ENCODE assay signal across 8 cellular contexts in the genomic region with DNA sequence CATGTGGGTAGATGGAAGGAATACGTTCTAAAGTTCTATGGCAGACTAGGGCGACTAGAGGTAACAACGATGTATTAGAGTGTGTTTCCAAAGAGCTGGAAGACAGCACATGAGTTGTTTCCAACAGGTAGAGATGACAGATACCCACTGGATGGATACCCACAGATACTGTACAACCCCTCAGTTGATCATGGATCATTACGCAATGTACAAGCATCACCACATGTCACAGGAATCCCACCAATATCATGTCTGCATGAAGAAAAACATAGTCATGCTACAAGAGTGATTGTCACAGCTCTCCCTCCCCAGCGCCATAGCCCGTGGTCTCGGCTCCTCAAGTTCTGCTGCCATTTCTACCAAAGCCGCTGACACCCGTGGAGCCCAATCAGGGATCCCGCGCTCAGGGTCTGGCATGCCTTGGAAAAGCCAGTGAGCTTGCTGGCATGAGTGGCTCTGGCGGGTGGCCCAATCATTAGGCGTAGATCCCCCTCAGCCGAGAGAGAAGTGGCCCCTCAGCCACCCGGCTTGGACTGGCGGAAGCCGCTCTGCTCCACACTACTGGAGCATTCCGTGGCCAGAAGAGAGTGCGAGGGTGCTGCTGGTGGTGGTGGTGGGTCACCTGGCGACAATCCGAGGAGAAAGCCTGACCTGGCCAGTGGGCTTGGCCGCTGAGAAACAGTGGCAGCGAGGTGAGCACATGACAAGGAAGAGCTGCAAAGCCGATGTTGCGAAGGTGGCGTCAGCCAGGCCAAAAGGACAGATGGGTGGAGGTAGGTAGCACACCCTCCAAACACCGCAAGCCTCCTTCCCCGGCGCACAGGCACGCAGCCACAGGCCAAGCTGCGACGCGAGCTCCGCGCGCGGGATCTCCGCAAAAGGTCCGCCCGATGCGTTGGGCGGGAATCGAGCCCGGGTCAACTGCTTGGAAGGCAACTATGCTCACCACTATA.
DNase-seq lines count a peak whose midpoint lies in the region; ATAC-seq and TF ChIP-seq lines count a peak whose summit lies in the region.

No MANE protein-coding gene starts in this region.

- H3K36me3 ChIP-seq in RWPE2 (ENCODE audit: low read depth) (no peaks in the 10 kb centered on the region), neutrophil (no peaks in the 10 kb centered on the region)

- ATAC-seq in RWPE2 (ENCODE audit: low read depth) (no peak), GM21825 (IDR thresholded peaks at IDR 0.05; ENCODE audit: unreplicated experiment) (no peak), HG03097 (IDR thresholded peaks at IDR 0.05; ENCODE audit: low FRiP score, unreplicated experiment) (no peak), GM19455 (IDR thresholded peaks at IDR 0.05; ENCODE audit: unreplicated experiment) (no peak)
- no peak for ATAC-seq in effector memory CD8-positive, alpha-beta T cell (replicated peaks)

- H3K27me3 ChIP-seq in RWPE2 (ENCODE audit: insufficient read depth, poor library complexity, severe bottlenecking) (no peaks in the 10 kb centered on the region), neutrophil (peaks cover 62% of the 10 kb centered on the region)

- H3K9me3 ChIP-seq in RWPE2 (ENCODE audit: severe bottlenecking) (no peaks in the 10 kb centered on the region), neutrophil (no peaks in the 10 kb centered on the region)

- DNase-seq in RWPE2 (ENCODE audit: low spot score) (no peak), NCI-H2107 (lab: John Stamatoyannopoulos, UW) (no peak)
- DNase-seq in effector memory CD8-positive, alpha-beta T cell: no peak

- H3K4me1 Mint-ChIP-seq in effector memory CD8-positive, alpha-beta T cell (ENCODE audit: low read depth in 2 of 2): peaks cover 8 to 12% of the 10 kb centered on the region in 2 donors

- no peaks in the 10 kb centered on the region for H3K4me1 ChIP-seq in RWPE2 (ENCODE audit: insufficient read depth, poor library complexity, severe bottlenecking)
- peaks cover 7 to 12% of the 10 kb centered on the region in 2 experiments for H3K4me1 ChIP-seq in neutrophil (ENCODE audit: control insufficient read depth in 1 of 2, insufficient read depth in 1 of 2, low read depth in 1 of 2, low read length in 1 of 2)

- H3K4me3 ChIP-seq in GM12875 (ENCODE audit: low read depth, low read length): peak overlapping the region; percentile 45
- peak overlapping the region; percentile 66 for H3K4me3 ChIP-seq in RWPE2 (ENCODE audit: severe bottlenecking)
- H3K4me3 ChIP-seq in neutrophil (ENCODE audit: low read depth in 1 of 2, low read length in 1 of 2): peak overlapping the region; percentile 10 to 53

- no peaks in the 10 kb centered on the region for H3K9me3 Mint-ChIP-seq in effector memory CD8-positive, alpha-beta T cell

- no peak for TF ChIP-seq CTCF in GM12875 (IDR thresholded peaks at IDR 0.05; ENCODE audit: borderline replicate concordance, insufficient read depth, low read depth, low read length)
- TF ChIP-seq CTCF in RWPE2 (IDR thresholded peaks at IDR 0.05; ENCODE audit: poor library complexity, severe bottlenecking): no peak
- TF ChIP-seq CTCF in neutrophil (IDR thresholded peaks at IDR 0.05): no peak

- H3K4me3 Mint-ChIP-seq in effector memory CD8-positive, alpha-beta T cell: peak overlapping the region; percentile 68 to 70

- no peak overlapping the region for H3K27ac ChIP-seq in RWPE2 (ENCODE audit: poor library complexity, severe bottlenecking)
- no peak overlapping the region for H3K27ac ChIP-seq in neutrophil

- H3K36me3 Mint-ChIP-seq in effector memory CD8-positive, alpha-beta T cell (ENCODE audit: insufficient read depth): peaks cover 4% of the 10 kb centered on the region

- H3K27me3 Mint-ChIP-seq in effector memory CD8-positive, alpha-beta T cell: peaks cover 37 to 46% of the 10 kb centered on the region in 2 donors

- H3K27ac Mint-ChIP-seq in effector memory CD8-positive, alpha-beta T cell: no peak overlapping the region
